9 cellular contexts compared by ENCODE assay signal in the genomic region with DNA sequence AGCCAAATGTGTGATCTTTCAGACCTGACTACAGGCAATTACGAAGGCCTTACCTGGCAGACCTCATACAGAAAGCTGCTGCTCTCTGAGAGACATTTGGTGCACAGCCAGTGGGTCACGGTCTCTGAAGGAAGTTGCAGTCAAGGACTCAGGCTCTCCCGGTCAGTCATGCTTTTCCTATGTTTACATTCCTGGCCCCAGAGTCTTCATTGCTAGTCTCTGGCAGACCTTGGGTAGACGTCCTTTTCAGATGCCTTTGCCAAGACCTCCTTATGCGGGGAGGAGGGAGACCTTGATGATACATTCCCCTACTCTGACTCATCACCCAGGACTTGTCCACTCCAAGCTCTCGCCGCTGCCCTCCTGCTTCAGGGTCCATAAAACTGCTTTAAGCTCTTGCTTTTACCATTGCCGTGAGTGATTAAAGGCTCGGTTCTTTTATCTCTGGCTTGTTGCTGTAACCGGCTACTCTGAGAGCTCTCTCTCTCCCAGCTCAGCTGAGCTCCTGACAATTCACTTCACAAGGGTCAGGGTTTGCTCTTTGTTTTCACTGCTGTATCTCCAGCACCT.
A peak's percentile ranks its signal among the peaks of the same experiment; 100 is the strongest.
DNase-seq lines count a peak whose midpoint lies in the region; ATAC-seq and TF ChIP-seq lines count a peak whose summit lies in the region.
"Had no signal": no experiment of that assay in that cellular context is flagged by ENCODE, and none has a peak within 500 bp of the region (broad histone marks: within the 10 kb centered on the region; RNA-seq: fewer than 3 reads in every experiment).

No MANE protein-coding gene starts in this region.

- in situ Hi-C loops in G401 (cut with HindIII; ENCODE audit: low sequenced_read_pairs) (no loop called here), SK-MEL-5 (cut with HindIII; ENCODE audit: low pct_unique_long_range_greater_than_20kb, low sequenced_read_pairs) (no loop called here)

- 5 to 8% (median 8%) methylated on average over 10 of the region's 10 CpGs for WGBS in psoas muscle, 3 donors

- DNase-seq in G401 (ENCODE audit: low spot score) (peak; percentile 2), SK-MEL-5 (ENCODE audit: low read depth, low spot score) (peak; percentile 32), glomerular endothelial cell (ENCODE audit: extremely low read depth, low read depth, low spot score) (peak; percentile 73), psoas muscle (peak; percentile 21 to 58), NCI-H526 (lab: John Stamatoyannopoulos, UW) (no peak), DMS 273 treated with DMSO at 0.1 percent for 48 hours (lab: John Stamatoyannopoulos, UW) (no peak)
- DNase-seq in stimulated activated CD4-positive, alpha-beta T cell treated with anti-CD3 and anti-CD28 coated beads, Interleukin-4, amount 100 ng/mL, for 4 hours: no peak
- no peak for DNase-seq in activated naive CD4-positive, alpha-beta T cell treated with anti-CD3 and anti-CD28 coated beads, Interleukin-2, amount 50 U/mL, for 72 hours (ENCODE audit: low spot score in 2 of 2)

- H3K27ac Mint-ChIP-seq in activated naive CD4-positive, alpha-beta T cell treated with anti-CD3 and anti-CD28 coated beads, Interleukin-2, amount 50 U/mL, for 72 hours: no peak overlapping the region

- H3K36me3 ChIP-seq in psoas muscle (ENCODE audit: insufficient read depth in 1 of 2, low read depth in 1 of 2): no peaks in the 10 kb centered on the region

- H3K27ac ChIP-seq in psoas muscle: peak overlapping the region; percentile 75
- H3K27ac ChIP-seq: SK-N-MC had no signal

- H3K9me3 ChIP-seq in psoas muscle: no peaks in the 10 kb centered on the region

- no peak for TF ChIP-seq CTCF in psoas muscle (IDR thresholded peaks at IDR 0.05)

- peak; percentile 93 to 99 (median 96) for ATAC-seq in psoas muscle
- ATAC-seq in activated naive CD4-positive, alpha-beta T cell treated with anti-CD3 and anti-CD28 coated beads, Interleukin-2, amount 50 U/mL, for 72 hours: no peak

- peak overlapping the region; percentile 43 for H3K4me3 ChIP-seq in psoas muscle
- H3K4me3 ChIP-seq: SK-N-MC had no signal

- H3K4me1 ChIP-seq in psoas muscle: peaks cover 5% of the 10 kb centered on the region

- intact Hi-C loops in psoas muscle (cut with DNase I): loop anchor here in 1 of 2 donors (5.0 kb wide), 2 partner anchors 61 to 69 kb away; a partner anchor contains a TSS

- no peaks in the 10 kb centered on the region for H3K27me3 ChIP-seq in psoas muscle (ENCODE audit: insufficient read depth in 3 of 3, low read length in 2 of 3)

- H3K36me3 Mint-ChIP-seq in activated naive CD4-positive, alpha-beta T cell treated with anti-CD3 and anti-CD28 coated beads, Interleukin-2, amount 50 U/mL, for 72 hours: no peaks in the 10 kb centered on the region

- no peaks in the 10 kb centered on the region for H3K9me3 Mint-ChIP-seq in activated naive CD4-positive, alpha-beta T cell treated with anti-CD3 and anti-CD28 coated beads, Interleukin-2, amount 50 U/mL, for 72 hours

Comparison
In these comparisons a context has a peak if more than half of its experiments do, and no peak if none do; other contexts are left out.
1. DNase-seq: peak in G401 (single experiment), SK-MEL-5 (single experiment), glomerular endothelial cell (single experiment) and psoas muscle (2 of 2); none in stimulated activated CD4-positive, alpha-beta T cell treated with anti-CD3 and anti-CD28 coated beads, Interleukin-4, amount 100 ng/mL, for 4 hours (0 of 2), activated naive CD4-positive, alpha-beta T cell treated with anti-CD3 and anti-CD28 coated beads, Interleukin-2, amount 50 U/mL, for 72 hours (0 of 2), NCI-H526 (0 of 2) and DMS 273 treated with DMSO at 0.1 percent for 48 hours (single experiment).
2. ATAC-seq: peak in psoas muscle (4 of 4); none in activated naive CD4-positive, alpha-beta T cell treated with anti-CD3 and anti-CD28 coated beads, Interleukin-2, amount 50 U/mL, for 72 hours (0 of 2).